Comparison of ENCODE assay signal across 16 cellular contexts in the genomic region with DNA sequence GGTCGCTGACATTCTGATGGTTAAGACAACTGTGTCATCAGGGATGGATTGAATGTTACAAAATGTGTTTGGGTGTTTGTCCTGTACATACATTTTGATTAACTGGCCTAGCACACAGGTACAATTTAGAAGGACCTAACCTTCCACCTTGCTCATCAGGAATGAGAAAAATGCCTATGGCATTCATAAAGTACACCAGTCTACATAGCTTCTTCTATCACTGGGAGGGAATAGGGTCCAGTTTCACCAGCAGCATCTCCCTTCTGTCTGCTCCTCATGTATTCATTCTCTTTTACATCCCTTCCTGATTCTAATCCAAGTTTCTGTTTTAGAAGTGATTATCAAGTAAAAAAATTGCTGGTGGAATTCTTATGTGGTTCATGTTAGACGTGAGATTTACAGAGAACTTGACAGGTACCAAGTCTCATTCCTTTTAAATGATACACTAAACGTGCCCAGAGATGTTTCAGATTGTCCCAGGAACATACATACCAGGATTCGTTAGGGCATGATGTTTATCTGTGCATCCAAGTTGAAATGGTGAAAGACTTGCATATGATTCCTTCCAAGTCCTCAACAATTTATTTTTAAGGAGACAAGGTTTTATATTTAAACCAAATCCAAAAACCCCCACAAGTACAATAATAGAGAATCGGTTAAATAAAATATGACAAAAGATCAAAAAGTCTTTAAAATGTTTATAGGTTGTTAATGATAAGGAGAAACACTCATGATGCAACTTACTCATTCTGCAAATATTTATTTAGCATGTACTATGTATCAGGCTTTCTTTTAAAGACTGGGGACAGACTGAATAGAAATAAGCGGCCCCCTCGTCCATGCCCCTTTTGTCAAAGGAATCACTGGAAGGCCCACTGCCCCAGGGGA.
DNase-seq lines count a peak whose midpoint lies in the region; FAIRE-seq and TF ChIP-seq lines count a peak whose summit lies in the region.
"Had no signal": no experiment of that assay in that cellular context is flagged by ENCODE, and none has a peak within 500 bp of the region (broad histone marks: within the 10 kb centered on the region; RNA-seq: fewer than 3 reads in every experiment).

No MANE protein-coding gene starts in this region.

- H3K4me1 ChIP-seq in tibial nerve, result no peaks in the 10 kb centered on the region

- WGBS in tibial nerve, 2 donors, result 59 to 90% methylated on average over 7 of the region's 7 CpGs

- H3K9me3 ChIP-seq in tibial nerve, result no peaks in the 10 kb centered on the region

- DNase-seq in Caki2 (ENCODE audit: low read depth), result peak; percentile 31
- peak; percentile 25 for DNase-seq in LNCaP clone FGC (ENCODE audit: low read depth)
- peak; percentile 89 for DNase-seq in bronchial epithelial cell (ENCODE audit: low read depth)
- DNase-seq in kidney tubule cell (ENCODE audit: low spot score), result peak; percentile 34
- DNase-seq in activated CD4-positive, alpha-beta T cell treated with anti-CD3 and anti-CD28 coated beads for 4 hours, result no peak
- DNase-seq in tibial nerve (ENCODE audit: low spot score in 2 of 2), result no peak
- no peak for DNase-seq in NCI-H446 (lab: John Stamatoyannopoulos, UW)
- DNase-seq: ACHN; CD4-positive, alpha-beta T cell; IMR-90; NCI-H1048; NCI-H446 treated with DMSO at 0.1 percent for 48 hours; NCI-H748 treated with DMSO at 0.1 percent for 48 hours; SIG-M5; SW 1271 had no signal

- no peak for TF ChIP-seq CTCF in LNCaP clone FGC (IDR thresholded peaks at IDR 0.05; ENCODE audit: control insufficient read depth, extremely low read depth, insufficient read depth)
- no peak for TF ChIP-seq CTCF in bronchial epithelial cell (IDR thresholded peaks at IDR 0.05; ENCODE audit: insufficient read depth, low read length, severe bottlenecking)
- no peak for TF ChIP-seq CTCF in tibial nerve (IDR thresholded peaks at IDR 0.05)

- H3K4me3 ChIP-seq in LNCaP clone FGC (ENCODE audit: low read depth, low read length) (no peak overlapping the region), bronchial epithelial cell (ENCODE audit: low read depth, low read length) (no peak overlapping the region), tibial nerve (no peak overlapping the region)

- no peak overlapping the region for H3K27ac ChIP-seq in tibial nerve

- H3K27me3 ChIP-seq in bronchial epithelial cell (ENCODE audit: control insufficient read depth, insufficient read depth, low read length) (no peaks in the 10 kb centered on the region), tibial nerve (no peaks in the 10 kb centered on the region)

- FAIRE-seq in bronchial epithelial cell (lab: Jason Lieb, UNC), result no peak
- FAIRE-seq: H54 had no signal

- TF ChIP-seq POLR2A in tibial nerve (IDR thresholded peaks at IDR 0.05), result no peak

- H3K36me3 ChIP-seq in bronchial epithelial cell (ENCODE audit: control insufficient read depth, insufficient read depth, low read length) (no peaks in the 10 kb centered on the region), tibial nerve (no peaks in the 10 kb centered on the region)

- TF ChIP-seq EP300 in tibial nerve (IDR thresholded peaks at IDR 0.05), result no peak

- in situ Hi-C loops in Caki2 (cut with HindIII; ENCODE audit: low pct_unique_long_range_greater_than_20kb, low sequenced_read_pairs), result no loop called here

Comparison
In these comparisons a context has a peak if more than half of its experiments do, and no peak if none do; other contexts are left out.
1. DNase-seq: peak in Caki2 (single experiment), LNCaP clone FGC (single experiment), bronchial epithelial cell (single experiment) and kidney tubule cell (single experiment); none in activated CD4-positive, alpha-beta T cell treated with anti-CD3 and anti-CD28 coated beads for 4 hours (0 of 2), tibial nerve (0 of 2) and NCI-H446 (0 of 2).